ENCODE assay signal across 1 cellular context in genomic region chr2:101751276-101751675, GRCh38.
TF ChIP-seq lines count a peak whose summit lies in the region.

No MANE protein-coding gene starts in this region.

TF ChIP-seq in H1, 55 proteins besides CTCF, POLR2A, EP300 and RAD21:
- TF ChIP-seq MAX (IDR thresholded peaks at IDR 0.05) (no peak), PHF8 (conservative IDR thresholded peaks at IDR 0.05; ENCODE audit: low read depth, low read length) (no peak), HDAC2 (IDR thresholded peaks at IDR 0.05; ENCODE audit: borderline replicate concordance in 1 of 2, low read depth in 2 of 2, low read length in 2 of 2) (no peak), GABPA (IDR thresholded peaks at IDR 0.05; ENCODE audit: borderline replicate concordance, insufficient read depth, low read length) (no peak), ZNF274 (IDR thresholded peaks at IDR 0.05; ENCODE audit: borderline replicate concordance, extremely low read depth, low read length) (no peak), POU5F1 (IDR thresholded peaks at IDR 0.05; ENCODE audit: low read depth, low read length) (no peak), GTF2F1 (IDR thresholded peaks at IDR 0.05; ENCODE audit: borderline replicate concordance, low read depth, low read length) (no peak), SRF (IDR thresholded peaks at IDR 0.05; ENCODE audit: low read depth, low read length) (no peak), ATF2 (IDR thresholded peaks at IDR 0.05; ENCODE audit: low read length) (no peak), MAFK (IDR thresholded peaks at IDR 0.05; ENCODE audit: low read depth, low read length) (no peak), JUN (IDR thresholded peaks at IDR 0.05; ENCODE audit: low read depth, low read length) (no peak), SIX5 (IDR thresholded peaks at IDR 0.05; ENCODE audit: low read depth, low read length) (no peak)
